7 cellular contexts compared by ENCODE assay signal in the genomic region with DNA sequence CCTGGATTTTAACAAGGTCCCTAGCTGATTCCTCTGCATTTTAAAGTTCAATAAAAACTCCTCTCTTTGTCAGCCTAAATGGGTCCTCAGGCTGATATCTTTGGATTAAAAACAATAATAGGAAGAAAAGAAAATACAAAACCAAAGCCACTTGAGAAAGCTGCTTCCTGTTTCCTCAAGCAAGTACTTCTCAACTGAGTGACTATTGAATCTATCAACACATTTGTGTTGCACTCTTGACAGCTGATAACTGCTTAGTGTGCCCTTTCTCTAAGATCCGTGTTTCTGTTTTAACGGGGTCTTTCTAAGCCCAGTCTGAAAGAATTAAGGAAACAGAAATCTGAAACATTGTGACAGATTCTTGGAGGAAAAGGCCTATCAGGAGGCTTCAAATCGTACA.
"Had no signal": no experiment of that assay in that cellular context is flagged by ENCODE, and none has a peak within 500 bp of the region (broad histone marks: within the 10 kb centered on the region; RNA-seq: fewer than 3 reads in every experiment).

No MANE protein-coding gene starts in this region.

- DNase-seq: GM23248, GOT3, H7, HFFc6, KG1 had no signal

- H3K9me3 ChIP-seq: HAP-1 had no signal

- H3K4me1 ChIP-seq: HAP-1 had no signal

- H3K36me3 ChIP-seq: HAP-1 had no signal

- H3K4me1 Mint-ChIP-seq: IgD-negative memory B cell had no signal

- H2AFZ ChIP-seq: GM23248 had no signal

- H3K9ac ChIP-seq: GM23248 had no signal

- H3K27ac Mint-ChIP-seq: HFFc6, IgD-negative memory B cell had no signal

- H3K27me3 Mint-ChIP-seq: IgD-negative memory B cell had no signal

- H3K4me3 Mint-ChIP-seq: HFFc6, IgD-negative memory B cell had no signal

- H3K4me3 ChIP-seq: GM23248, HAP-1 had no signal
